ENCODE assay signal across 23 cellular contexts in the genomic region with DNA sequence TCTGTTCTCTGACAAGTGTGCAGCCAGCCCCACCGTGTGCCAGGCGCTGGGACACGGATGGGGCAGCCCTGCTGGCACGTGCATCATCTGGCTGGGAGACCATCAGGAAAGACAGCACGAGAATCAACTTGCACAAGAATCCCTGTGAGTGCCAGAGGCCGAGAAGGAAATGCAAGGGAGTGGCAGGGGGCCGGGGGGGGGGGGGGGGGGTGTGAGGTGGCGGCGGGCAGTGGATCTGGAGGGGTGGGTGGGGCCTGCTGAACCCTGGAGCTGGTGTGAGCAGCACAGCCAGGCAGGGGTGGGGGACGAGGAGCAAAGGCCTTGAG. TPM values are rescaled to one million over a fixed set of nuclear protein-coding genes. Genes with fewer than 3 reads are reported as not detected.
DNase-seq lines count a peak whose midpoint lies in the region; ATAC-seq and TF ChIP-seq lines count a peak whose summit lies in the region.
"Had no signal": no experiment of that assay in that cellular context is flagged by ENCODE, and none has a peak within 500 bp of the region (broad histone marks: within the 10 kb centered on the region; RNA-seq: fewer than 3 reads in every experiment).

No MANE protein-coding gene starts in this region.

- no peak overlapping the region for H3K9ac ChIP-seq in mesendoderm (ENCODE audit: low read length)

- H2AK5ac ChIP-seq in mesendoderm (ENCODE audit: low read length) = no peak overlapping the region

- H3K23ac ChIP-seq in mesendoderm (ENCODE audit: low read length) = no peak overlapping the region

- WGBS in prostate gland = 45% methylated on average over 10 of the region's 10 CpGs
- no CpG with 5 or more reads among the region's 10 CpGs for WGBS in mesendoderm (ENCODE audit: extremely low coverage, insufficient coverage, low lambda C conversion rate)

- in situ Hi-C loops in brain microvascular endothelial cell (cut with HindIII; ENCODE audit: low pct_ligation_motif_present, low sequenced_read_pairs) = no loop called here

- intact Hi-C loops in prostate gland (cut with DNase I) = no loop called here

- H3K4me1 ChIP-seq in foreskin keratinocyte (no peaks in the 10 kb centered on the region), prostate gland (replicated peaks) (no peaks in the 10 kb centered on the region), mesendoderm (ENCODE audit: control insufficient read depth, low read depth, low read length) (peaks cover 2% of the 10 kb centered on the region)
- H3K4me1 ChIP-seq: ascending aorta, BE2C had no signal

- DNase-seq in NCI-H2227 (lab: John Stamatoyannopoulos, UW; ENCODE audit: unreplicated experiment) (peak; percentile 34), NCI-H2227 treated with DMSO at 0.1 percent for 48 hours (lab: John Stamatoyannopoulos, UW) (no peak), NCI-H446 treated with DMSO at 0.1 percent for 48 hours (lab: John Stamatoyannopoulos, UW) (peak; percentile 68), foreskin keratinocyte (peak in 1 of 2 donors; percentile 61), prostate gland (ENCODE audit: low spot score) (peak; percentile 74), ureter (ENCODE audit: low spot score) (no peak), mesendoderm (no peak), brain microvascular endothelial cell (no peak)
- DNase-seq: activated T-cell treated with anti-CD3 and anti-CD28 coated beads, Interleukin-2, amount 50 U/mL, for 72 hours; BE2C; mesenchymal stem cell; MG63; naive thymus-derived CD4-positive, alpha-beta T cell; NCI-H1436; NCI-H510A treated with DMSO at 0.1 percent for 48 hours; PC-9; T-helper 9 cell; trophoblast cell had no signal

- H3K79me1 ChIP-seq in mesendoderm (ENCODE audit: low read length) = no peaks in the 10 kb centered on the region

- no peaks in the 10 kb centered on the region for H3K9me3 ChIP-seq in prostate gland
- H3K9me3 ChIP-seq: ascending aorta, BE2C, MG63, stomach had no signal

- no peak overlapping the region for H2BK120ac ChIP-seq in mesendoderm (ENCODE audit: low read depth, low read length)

- H2BK5ac ChIP-seq in mesendoderm (ENCODE audit: low read length) = no peak overlapping the region

- no peak overlapping the region for H4K5ac ChIP-seq in mesendoderm (ENCODE audit: low read length)

- H3K4me2 ChIP-seq in mesendoderm (ENCODE audit: low read length) = no peak overlapping the region
- H3K4me2 ChIP-seq: PC-9 had no signal

- no peak overlapping the region for H3K27ac ChIP-seq in foreskin keratinocyte
- H3K27ac ChIP-seq in prostate gland = peak overlapping the region in 1 of 2 donors; percentile 23
- no peak overlapping the region for H3K27ac ChIP-seq in mesendoderm (ENCODE audit: low read depth, low read length)
- H3K27ac ChIP-seq in brain microvascular endothelial cell = no peak overlapping the region
- H3K27ac ChIP-seq: ascending aorta, PC-9 had no signal

- no peak overlapping the region for H3K18ac ChIP-seq in mesendoderm (ENCODE audit: low read length)

- no peak overlapping the region for H4K8ac ChIP-seq in mesendoderm (ENCODE audit: low read depth, low read length)

- TF ChIP-seq POLR2A in prostate gland (IDR thresholded peaks at IDR 0.05) = no peak

- H3K27me3 ChIP-seq in foreskin keratinocyte = peaks cover 39% of the 10 kb centered on the region
- H3K27me3 ChIP-seq in prostate gland (replicated peaks; ENCODE audit: insufficient read depth) = no peaks in the 10 kb centered on the region
- H3K27me3 ChIP-seq in mesendoderm (ENCODE audit: insufficient read depth, low read length, poor library complexity) = no peaks in the 10 kb centered on the region
- no peaks in the 10 kb centered on the region for H3K27me3 ChIP-seq in brain microvascular endothelial cell (replicated peaks)
- H3K27me3 ChIP-seq: ascending aorta, BE2C, MG63, stomach had no signal

- H3K56ac ChIP-seq in mesendoderm (ENCODE audit: low read length) = no peak overlapping the region

- no peaks in the 10 kb centered on the region for H3K36me3 ChIP-seq in prostate gland
- no peaks in the 10 kb centered on the region for H3K36me3 ChIP-seq in mesendoderm (ENCODE audit: control insufficient read depth, insufficient read depth, low read length)
- no peaks in the 10 kb centered on the region for H3K36me3 ChIP-seq in brain microvascular endothelial cell (replicated peaks)
- H3K36me3 ChIP-seq: ascending aorta, BE2C, MG63, stomach had no signal

- ATAC-seq in foreskin keratinocyte = peak; percentile 25
- ATAC-seq: activated T-cell treated with anti-CD3 and anti-CD28 coated beads, Interleukin-2, amount 50 U/mL, for 72 hours; naive thymus-derived CD4-positive, alpha-beta T cell had no signal

- no peaks in the 10 kb centered on the region for H3K79me2 ChIP-seq in mesendoderm (ENCODE audit: control insufficient read depth, insufficient read depth, low read length)

- TF ChIP-seq CTCF in foreskin keratinocyte (conservative IDR thresholded peaks at IDR 0.05) = peak; percentile 41
- TF ChIP-seq CTCF in prostate gland (IDR thresholded peaks at IDR 0.05) = no peak
- no peak for TF ChIP-seq CTCF in brain microvascular endothelial cell (IDR thresholded peaks at IDR 0.05; ENCODE audit: low read depth, low read length, missing control alignments)

- no peak overlapping the region for H3K4ac ChIP-seq in mesendoderm (ENCODE audit: low read depth, low read length)

- H2BK15ac ChIP-seq in mesendoderm (replicated peaks; ENCODE audit: low read depth) = no peak overlapping the region

- H3K4me3 ChIP-seq in prostate gland (no peak overlapping the region), mesendoderm (ENCODE audit: low read length) (no peak overlapping the region), brain microvascular endothelial cell (ENCODE audit: low read depth, low read length) (no peak overlapping the region)
- H3K4me3 ChIP-seq: ascending aorta, MG63, PC-9, SK-N-MC, stomach had no signal

RNA-seq across cellular contexts. Expression of a gene that starts 14.0 kb away (rescaled TPM):
- total RNA-seq in foreskin keratinocyte = not detected in 2 replicates
- polyA plus RNA-seq in foreskin keratinocyte = not detected in 2 replicates
- under 1 TPM; 0.36 to 0.57 TPM for total RNA-seq in prostate gland
- 0.13 TPM for total RNA-seq in ureter
- polyA plus RNA-seq in mesendoderm (2013, experiment 1 of 2) = 0.03 TPM
- polyA plus RNA-seq in mesendoderm (2013, experiment 2 of 2) = 0.03 TPM
- total RNA-seq: activated CD8-positive, alpha-beta memory T cell treated with anti-CD3 and anti-CD28 coated beads for 36 hours; naive thymus-derived CD4-positive, alpha-beta T cell had no signal
- polyA plus RNA-seq: IgD-negative memory B cell had no signal

RNA-seq across cellular contexts. Expression of a gene that starts 35.5 kb away (rescaled TPM):
- total RNA-seq in foreskin keratinocyte (84.2 and 95.6 TPM in 2 replicates), prostate gland (100 to 1,000 TPM in 1 of 2 donors, 10 to 100 TPM in 1; 79.6 to 118 TPM), ureter (75.5 TPM)
- 183 and 187 TPM in 2 replicates for polyA plus RNA-seq in foreskin keratinocyte
- polyA plus RNA-seq in mesendoderm (2013, experiment 1 of 2) = 82.6 TPM
- polyA plus RNA-seq in mesendoderm (2013, experiment 2 of 2) = 80.4 TPM

RNA-seq across cellular contexts. Expression of a gene that starts 47.3 kb away (rescaled TPM):
- total RNA-seq in foreskin keratinocyte = 648 and 658 TPM in 2 replicates
- 995 and 998 TPM in 2 replicates for polyA plus RNA-seq in foreskin keratinocyte
- total RNA-seq in prostate gland = 1,000 to 10,000 TPM in 1 of 2 donors, 100 to 1,000 TPM in 1; 597 to 1,196 TPM
- total RNA-seq in ureter = 291 TPM
- 485 TPM for polyA plus RNA-seq in mesendoderm (2013, experiment 1 of 2)
- 460 TPM for polyA plus RNA-seq in mesendoderm (2013, experiment 2 of 2)

Comparison
In these comparisons a context has a peak if more than half of its experiments do, and no peak if none do; other contexts are left out.
1. DNase-seq: peak in NCI-H2227 (single experiment), NCI-H446 treated with DMSO at 0.1 percent for 48 hours (single experiment) and prostate gland (single experiment); none in NCI-H2227 treated with DMSO at 0.1 percent for 48 hours (single experiment), ureter (single experiment), mesendoderm (single experiment) and brain microvascular endothelial cell (single experiment).